In genomic region chr9:35716236-35716635, GRCh38 we compare ENCODE assay signal across 1 cellular context.
TF ChIP-seq lines count a peak whose summit lies in the region.

No MANE protein-coding gene starts in this region.

TF ChIP-seq in HepG2, 621 proteins besides CTCF, POLR2A, EP300 and RAD21:
- TF ChIP-seq ZNF326 (CRISPR knock-in tag; IDR thresholded peaks at IDR 0.05; ENCODE audit: borderline replicate concordance) (no peak), ARHGAP35 (CRISPR knock-in tag; IDR thresholded peaks at IDR 0.05; ENCODE audit: borderline replicate concordance) (no peak), DZIP1 (CRISPR knock-in tag; IDR thresholded peaks at IDR 0.05) (no peak), ZNF883 (CRISPR knock-in tag; IDR thresholded peaks at IDR 0.05; ENCODE audit: not compliant biosample characterization) (no peak), SNAPC4 (CRISPR knock-in tag; IDR thresholded peaks at IDR 0.05) (no peak)
